8 cellular contexts compared by ENCODE assay signal in the genomic region with DNA sequence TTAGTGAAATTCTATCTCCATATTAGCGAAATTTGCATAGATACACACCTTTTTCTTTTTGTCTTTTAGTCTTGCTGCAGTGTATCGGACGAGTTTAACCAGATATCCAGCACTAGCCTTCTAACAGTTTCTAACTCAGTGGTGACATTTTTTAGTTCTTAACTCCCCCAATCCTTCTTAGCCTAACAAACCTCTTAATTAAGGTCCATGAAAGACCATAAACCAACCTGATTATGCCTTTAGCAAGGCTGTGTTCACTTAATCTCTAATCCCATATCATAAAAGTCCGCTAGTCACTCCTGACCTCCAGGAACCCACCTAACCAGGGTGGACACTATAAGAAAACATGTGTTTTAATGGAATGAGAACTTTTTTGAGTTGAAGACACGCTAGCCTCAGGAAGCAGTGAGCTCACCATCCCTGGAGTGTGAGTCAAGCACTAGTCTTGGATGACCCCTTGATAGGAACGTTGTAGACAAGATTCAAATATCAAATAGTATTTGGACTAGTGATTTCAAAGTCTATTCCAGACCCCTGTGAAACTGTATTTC. TPM values are rescaled to one million over a fixed set of nuclear protein-coding genes. Genes with fewer than 3 reads are reported as not detected.
DNase-seq lines count a peak whose midpoint lies in the region; ATAC-seq and TF ChIP-seq lines count a peak whose summit lies in the region.

No MANE protein-coding gene starts in this region.

- H3K9me3 ChIP-seq in mononuclear cell (ENCODE audit: low read depth, low read length), result no peaks in the 10 kb centered on the region

- peaks cover 50% of the 10 kb centered on the region for H3K4me1 ChIP-seq in mononuclear cell (ENCODE audit: insufficient read depth, low read length)

- no peak for ATAC-seq in GM21619 (IDR thresholded peaks at IDR 0.05; ENCODE audit: unreplicated experiment)

- no peak for TF ChIP-seq CTCF in cardiac fibroblast (IDR thresholded peaks at IDR 0.05; ENCODE audit: low read depth, low read length)

- H3K27me3 ChIP-seq in mononuclear cell (ENCODE audit: insufficient read depth, low read length), result no peaks in the 10 kb centered on the region

- peak overlapping the region; percentile 86 to 88 for H3K4me3 ChIP-seq in cardiac fibroblast (replicated peaks in 1 of 2; ENCODE audit: low read depth in 2 of 2, low read length in 2 of 2)
- peak overlapping the region; percentile 88 for H3K4me3 ChIP-seq in mononuclear cell (ENCODE audit: low read length)

- DNase-seq in NCI-H2029 treated with DMSO at 0.1 percent for 48 hours (lab: John Stamatoyannopoulos, UW) (peak; percentile 29), NCI-H2029 (lab: John Stamatoyannopoulos, UW) (no peak), NCI-H526 (lab: John Stamatoyannopoulos, UW) (peak; percentile 48 to 57), cardiac fibroblast (ENCODE audit: low read depth in 2 of 2) (peak; percentile 55 to 92), NCI-H1436 (lab: John Stamatoyannopoulos, UW) (no peak), GDM1 (lab: John Stamatoyannopoulos, UW) (no peak)

RNA-seq across cellular contexts. Expression of gene CDKN1B, which starts 9.4 kb away (rescaled TPM):
- 268 TPM for total RNA-seq in mononuclear cell

RNA-seq across cellular contexts. Expression of gene GPR19, which starts 30.6 kb away (rescaled TPM):
- total RNA-seq in mononuclear cell, result 0.73 TPM

RNA-seq across cellular contexts. Expression of gene APOLD1, which starts 58.8 kb away (rescaled TPM):
- total RNA-seq in mononuclear cell, result 1.8 TPM

Comparison
In these comparisons a context has a peak if more than half of its experiments do, and no peak if none do; other contexts are left out.
1. DNase-seq: peak in NCI-H2029 treated with DMSO at 0.1 percent for 48 hours (single experiment), NCI-H526 (2 of 2) and cardiac fibroblast (2 of 2); none in NCI-H2029 (single experiment), NCI-H1436 (single experiment) and GDM1 (single experiment).